ENCODE assay signal across 23 cellular contexts in genomic region chrX:111129949-111130348, GRCh38. TPM values are rescaled to one million over a fixed set of nuclear protein-coding genes. Genes with fewer than 3 reads are reported as not detected.
"Had no signal": no experiment of that assay in that cellular context is flagged by ENCODE, and none has a peak within 500 bp of the region (broad histone marks: within the 10 kb centered on the region; RNA-seq: fewer than 3 reads in every experiment).

No MANE protein-coding gene starts in this region.

- H3K36me3 Mint-ChIP-seq: naive thymus-derived CD8-positive, alpha-beta T cell; type B pancreatic cell had no signal

- H3K4me1 ChIP-seq: colonic mucosa, heart right ventricle, right atrium auricular region, sigmoid colon, suprapubic skin, thyroid gland had no signal

- ATAC-seq: heart right ventricle; left lobe of liver; mucosa of descending colon; naive thymus-derived CD8-positive, alpha-beta T cell had no signal

- H3K27ac ChIP-seq: colonic mucosa, heart right ventricle, neural progenitor cell, ovary, right atrium auricular region, sigmoid colon, skin epidermis, suprapubic skin, thyroid gland had no signal

- H3K9me3 ChIP-seq: colonic mucosa, heart right ventricle, mucosa of descending colon, ovary, right atrium auricular region, sigmoid colon, suprapubic skin, thyroid gland had no signal

- H3K4me3 Mint-ChIP-seq: endodermal cell; naive thymus-derived CD8-positive, alpha-beta T cell; neural progenitor cell; type B pancreatic cell had no signal

- H3K4me1 Mint-ChIP-seq: naive thymus-derived CD8-positive, alpha-beta T cell had no signal

- H3K36me3 ChIP-seq: colonic mucosa, heart right ventricle, neural progenitor cell, ovary, right atrium auricular region, sigmoid colon, suprapubic skin, thyroid gland had no signal

- H3K27ac Mint-ChIP-seq: endodermal cell; naive thymus-derived CD8-positive, alpha-beta T cell; neural progenitor cell; type B pancreatic cell had no signal

- H3K27me3 ChIP-seq: colonic mucosa, neural progenitor cell, ovary, right atrium auricular region, suprapubic skin, thyroid gland had no signal

- DNase-seq: colonic mucosa; dermis blood vessel endothelial cell; effector CD4-positive, alpha-beta T cell; endodermal cell; heart right ventricle; hypothalamus; islet precursor cell; mammary epithelial cell; mucosa of descending colon; naive thymus-derived CD8-positive, alpha-beta T cell; nucleus accumbens; ovary; sigmoid colon; stimulated activated CD4-positive, alpha-beta T cell treated with anti-CD3 and anti-CD28 coated beads, Interleukin-2, amount 100 ng/mL, for 24 hours; stimulated activated CD4-positive, alpha-beta T cell treated with anti-CD3 and anti-CD28 coated beads, Interleukin-4, amount 100 ng/mL, for 4 hours; stimulated activated naive CD4-positive, alpha-beta T cell; thyroid gland had no signal

- H3K4me3 ChIP-seq: colonic mucosa, heart right ventricle, mucosa of descending colon, neural progenitor cell, ovary, right atrium auricular region, sigmoid colon, skin epidermis, suprapubic skin, thyroid gland had no signal

- H3K27me3 Mint-ChIP-seq: type B pancreatic cell had no signal

- H3K9me3 Mint-ChIP-seq: endodermal cell; naive thymus-derived CD8-positive, alpha-beta T cell; neural progenitor cell; type B pancreatic cell had no signal

RNA-seq across cellular contexts. Expression of gene PAK3, which starts 34.0 kb away (rescaled TPM):
- total RNA-seq: naive thymus-derived CD8-positive, alpha-beta T cell had no signal
